ENCODE assay signal across 18 cellular contexts in the genomic region with DNA sequence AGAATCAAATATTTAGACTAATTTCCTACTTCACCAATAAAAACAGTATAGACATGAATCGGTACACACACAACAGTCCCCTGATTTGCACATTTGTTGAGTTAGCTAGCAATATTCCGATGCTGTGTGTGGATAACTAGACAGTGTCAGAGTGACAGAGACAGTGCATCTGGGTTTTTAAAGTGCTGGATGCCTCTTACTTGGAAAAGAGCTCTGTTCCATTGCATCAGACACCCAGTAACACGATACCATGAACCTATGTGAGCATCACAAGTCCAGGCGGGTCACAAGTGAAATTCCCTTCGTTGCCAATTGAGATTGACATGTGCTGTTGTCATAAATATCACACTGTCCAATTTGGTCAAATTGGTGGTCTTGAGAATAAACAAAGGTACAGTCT.
DNase-seq lines count a peak whose midpoint lies in the region; ATAC-seq and TF ChIP-seq lines count a peak whose summit lies in the region.
"Had no signal": no experiment of that assay in that cellular context is flagged by ENCODE, and none has a peak within 500 bp of the region (broad histone marks: within the 10 kb centered on the region; RNA-seq: fewer than 3 reads in every experiment).

No MANE protein-coding gene starts in this region.

- no peaks in the 10 kb centered on the region for H3K27me3 Mint-ChIP-seq in activated CD4-positive, alpha-beta T cell treated with anti-CD3 and anti-CD28 coated beads, Interleukin-2, amount 10 ng/mL, durations not matched to agents 7 days and 5 days
- H3K27me3 Mint-ChIP-seq: activated B cell treated with CpG ODN at 0.5 μM for 24 hours; CD4-positive, CD25-positive, alpha-beta regulatory T cell had no signal

- peak; percentile 34 for DNase-seq in NCI-H748 (lab: John Stamatoyannopoulos, UW; ENCODE audit: unreplicated experiment)
- DNase-seq in NCI-H748 treated with DMSO at 0.1 percent for 48 hours (lab: John Stamatoyannopoulos, UW), result no peak
- no peak for DNase-seq in PC-9
- DNase-seq in left ventricle myocardium inferior, result no peak
- no peak for DNase-seq in kidney glomerular epithelial cell (lab: John Stamatoyannopoulos, UW)
- no peak for DNase-seq in activated CD4-positive, alpha-beta T cell treated with anti-CD3 and anti-CD28 coated beads, Interleukin-2, amount 10 ng/mL, durations not matched to agents 7 days and 5 days
- DNase-seq: activated B cell treated with CpG ODN at 0.5 μM for 24 hours; amniotic stem cell; CD4-positive, CD25-positive, alpha-beta regulatory T cell; foreskin fibroblast; NCI-H446 had no signal

- H3K36me3 ChIP-seq in PC-9 (ENCODE audit: low read depth) (no peaks in the 10 kb centered on the region), left ventricle myocardium inferior (no peaks in the 10 kb centered on the region), skeletal muscle tissue (ENCODE audit: control insufficient read depth in 3 of 3, insufficient read depth in 3 of 3, low read length in 3 of 3) (no peaks in the 10 kb centered on the region)

- H3K9me3 Mint-ChIP-seq in activated CD4-positive, alpha-beta T cell treated with anti-CD3 and anti-CD28 coated beads, Interleukin-2, amount 10 ng/mL, durations not matched to agents 7 days and 5 days, result peaks cover 5% of the 10 kb centered on the region
- H3K9me3 Mint-ChIP-seq: activated B cell treated with CpG ODN at 0.5 μM for 24 hours; activated T-helper 2 cell treated with anti-CD3 and anti-CD28 coated beads, Interferon-gamma antibody, Interleukin-2, Interleukin-4, amounts not matched to agents 10 μg/mL and 5 μg/mL and 100 μg/mL, durations not matched to agents 14 hours and 24 hours and 36 hours; type B pancreatic cell had no signal

- no peaks in the 10 kb centered on the region for H3K36me3 Mint-ChIP-seq in activated CD4-positive, alpha-beta T cell treated with anti-CD3 and anti-CD28 coated beads, Interleukin-2, amount 10 ng/mL, durations not matched to agents 7 days and 5 days (ENCODE audit: low read depth)
- H3K36me3 Mint-ChIP-seq: CD4-positive, CD25-positive, alpha-beta regulatory T cell; type B pancreatic cell had no signal

- intact Hi-C loops in PC-9 (cut with micrococcal nuclease; ENCODE audit: unreplicated experiment) (no loop called here), left ventricle myocardium inferior (cut with micrococcal nuclease) (no loop called here)

- no peaks in the 10 kb centered on the region for H3K9me2 ChIP-seq in PC-9 (ENCODE audit: insufficient read depth)

- no peaks in the 10 kb centered on the region for H3K79me2 ChIP-seq in PC-9 (ENCODE audit: low read depth)

- POLR2A ChIA-PET in PC-9 (lab: Charles Lee; ENCODE audit: unreplicated experiment), result no interaction called here
- POLR2A ChIA-PET in activated CD4-positive, alpha-beta T cell treated with anti-CD3 and anti-CD28 coated beads, Interleukin-2, amount 10 ng/mL, durations not matched to agents 7 days and 5 days (lab: Charles Lee), result no interaction called here

- H4K20me1 ChIP-seq in PC-9 (ENCODE audit: insufficient read depth), result no peaks in the 10 kb centered on the region

- ATAC-seq in HG03439 (IDR thresholded peaks at IDR 0.05; ENCODE audit: unreplicated experiment), result no peak
- ATAC-seq: A549, Panc1 had no signal

- no peak overlapping the region for H3K4me3 ChIP-seq in PC-9
- H3K4me3 ChIP-seq in left ventricle myocardium inferior, result peak overlapping the region; percentile 9
- H3K4me3 ChIP-seq in skeletal muscle tissue (ENCODE audit: low read length in 3 of 3), result peak overlapping the region in 2 of 3 donors; percentile 3 to 6
- H3K4me3 ChIP-seq: A549, skin epidermis had no signal

- H3K9me3 ChIP-seq in PC-9 (ENCODE audit: insufficient read depth, low read depth) (no peaks in the 10 kb centered on the region), left ventricle myocardium inferior (replicated peaks) (no peaks in the 10 kb centered on the region), skeletal muscle tissue (ENCODE audit: control insufficient read depth in 3 of 3, low read length in 3 of 3) (no peaks in the 10 kb centered on the region)
- H3K9me3 ChIP-seq: A549 had no signal

- H3K27me3 ChIP-seq in PC-9 (ENCODE audit: insufficient read depth, low read depth) (no peaks in the 10 kb centered on the region), left ventricle myocardium inferior (ENCODE audit: low read depth) (no peaks in the 10 kb centered on the region), skeletal muscle tissue (ENCODE audit: control insufficient read depth in 3 of 3, insufficient read depth in 3 of 3, low read length in 3 of 3) (no peaks in the 10 kb centered on the region)

- H3K4me3 Mint-ChIP-seq in activated CD4-positive, alpha-beta T cell treated with anti-CD3 and anti-CD28 coated beads, Interleukin-2, amount 10 ng/mL, durations not matched to agents 7 days and 5 days, result no peak overlapping the region
- H3K4me3 Mint-ChIP-seq: activated B cell treated with CpG ODN at 0.5 μM for 24 hours; CD4-positive, CD25-positive, alpha-beta regulatory T cell; type B pancreatic cell had no signal

- CTCF ChIA-PET in PC-9 (lab: Charles Lee), result no interaction called here
- CTCF ChIA-PET in activated CD4-positive, alpha-beta T cell treated with anti-CD3 and anti-CD28 coated beads, Interleukin-2, amount 10 ng/mL, durations not matched to agents 7 days and 5 days (lab: Charles Lee), result no interaction called here

- H3K4me1 ChIP-seq in PC-9 (replicated peaks; ENCODE audit: insufficient read depth), result no peaks in the 10 kb centered on the region
- H3K4me1 ChIP-seq in left ventricle myocardium inferior, result peaks cover 15% of the 10 kb centered on the region
- peaks cover 0 to 13% (median 8%) of the 10 kb centered on the region in 3 donors for H3K4me1 ChIP-seq in skeletal muscle tissue (ENCODE audit: control insufficient read depth in 3 of 3, insufficient read depth in 3 of 3, low read length in 3 of 3)
- H3K4me1 ChIP-seq: A549 had no signal

- TF ChIP-seq CTCF in PC-9 (conservative IDR thresholded peaks at IDR 0.05) (no peak), left ventricle myocardium inferior (IDR thresholded peaks at IDR 0.05; ENCODE audit: borderline replicate concordance) (no peak)

- H3F3A ChIP-seq in PC-9 (ENCODE audit: insufficient read depth, low read depth), result no peaks in the 10 kb centered on the region

- no peak overlapping the region for H3K27ac Mint-ChIP-seq in activated CD4-positive, alpha-beta T cell treated with anti-CD3 and anti-CD28 coated beads, Interleukin-2, amount 10 ng/mL, durations not matched to agents 7 days and 5 days
- H3K27ac Mint-ChIP-seq: activated B cell treated with CpG ODN at 0.5 μM for 24 hours; activated T-helper 2 cell treated with anti-CD3 and anti-CD28 coated beads, Interferon-gamma antibody, Interleukin-2, Interleukin-4, amounts not matched to agents 10 μg/mL and 5 μg/mL and 100 μg/mL, durations not matched to agents 14 hours and 24 hours and 36 hours; CD4-positive, CD25-positive, alpha-beta regulatory T cell; type B pancreatic cell had no signal

- BruUV-seq in PC-9 (replicated peaks; lab: Mats Ljungman, UMichigan), result no TSS peak

- no peak overlapping the region for H3K4me2 ChIP-seq in PC-9
- H3K4me2 ChIP-seq: A549 had no signal

- H3K27ac ChIP-seq in PC-9, result no peak overlapping the region
- H3K27ac ChIP-seq in left ventricle myocardium inferior (replicated peaks), result peak overlapping the region; percentile 65
- peak overlapping the region; percentile 26 for H3K27ac ChIP-seq in skeletal muscle tissue (ENCODE audit: low read depth, low read length)
- H3K27ac ChIP-seq: A549, skin epidermis had no signal

- H2AFZ ChIP-seq in PC-9, result 0 out of 2 replicates have a peak overlapping the region, but pooled peaks have one; percentile 8

- H3K9ac ChIP-seq in skeletal muscle tissue (ENCODE audit: low read depth in 1 of 3, low read length in 3 of 3), result peak overlapping the region in 2 of 3 donors; percentile 0 to 46

- H3K4me1 Mint-ChIP-seq in activated CD4-positive, alpha-beta T cell treated with anti-CD3 and anti-CD28 coated beads, Interleukin-2, amount 10 ng/mL, durations not matched to agents 7 days and 5 days, result no peaks in the 10 kb centered on the region
- H3K4me1 Mint-ChIP-seq: activated B cell treated with CpG ODN at 0.5 μM for 24 hours; CD4-positive, CD25-positive, alpha-beta regulatory T cell had no signal
